Comparison of ENCODE assay signal across 15 cellular contexts in genomic region chr5:74205745-74206570, GRCh38.
DNase-seq lines count a peak whose midpoint lies in the region; ATAC-seq, FAIRE-seq and TF ChIP-seq lines count a peak whose summit lies in the region.
"Had no signal": no experiment of that assay in that cellular context is flagged by ENCODE, and none has a peak within 500 bp of the region (broad histone marks: within the 10 kb centered on the region; RNA-seq: fewer than 3 reads in every experiment).

No MANE protein-coding gene starts in this region.

- no peaks in the 10 kb centered on the region for H3K36me3 Mint-ChIP-seq in CD8-positive, alpha-beta T cell

- no peak overlapping the region for H3K27ac Mint-ChIP-seq in CD8-positive, alpha-beta T cell
- H3K27ac Mint-ChIP-seq: dendritic cell treated with granulocyte-macrophage colony-stimulating factor and Interleukin-4, amounts not matched to agents 40 ng/mL and 50 ng/mL, for 4 days had no signal

- POLR2A ChIA-PET in CD8-positive, alpha-beta T cell (lab: Charles Lee), result interaction anchor here (0.7 kb wide), 1 partner anchor 193 kb away, joined by 3 read pairs; no protein-coding TSS in a partner anchor

- peaks cover 6% of the 10 kb centered on the region for H3K27me3 Mint-ChIP-seq in CD8-positive, alpha-beta T cell (ENCODE audit: low read depth)

- no peak overlapping the region for H3K4me3 ChIP-seq in CD8-positive, alpha-beta T cell (ENCODE audit: low read depth, low read length)
- H3K4me3 ChIP-seq: adrenal gland, esophagus squamous epithelium, heart right ventricle had no signal

- CTCF ChIA-PET in CD8-positive, alpha-beta T cell (lab: Charles Lee), result no interaction called here

- H3K27me3 ChIP-seq in CD8-positive, alpha-beta T cell (ENCODE audit: insufficient read depth, low read length), result no peaks in the 10 kb centered on the region
- H3K27me3 ChIP-seq: adrenal gland, esophagus squamous epithelium, heart right ventricle had no signal

- H3K9me3 Mint-ChIP-seq in CD8-positive, alpha-beta T cell, result no peaks in the 10 kb centered on the region
- H3K9me3 Mint-ChIP-seq: activated T-cell treated with anti-CD3 and anti-CD28 coated beads, Interleukin-2, amount 50 U/mL, for 4 hours; dendritic cell treated with granulocyte-macrophage colony-stimulating factor and Interleukin-4, amounts not matched to agents 40 ng/mL and 50 ng/mL, for 4 days had no signal

- peak overlapping the region; percentile 49 for H3K27ac ChIP-seq in angular gyrus (ENCODE audit: low read depth, low read length)
- H3K27ac ChIP-seq in CD8-positive, alpha-beta T cell (ENCODE audit: low read depth, low read length), result no peak overlapping the region
- H3K27ac ChIP-seq: adrenal gland, esophagus squamous epithelium, heart right ventricle had no signal

- no peak for TF ChIP-seq CTCF in CD8-positive, alpha-beta T cell (IDR thresholded peaks at IDR 0.05)

- no peak for DNase-seq in GM12891 (ENCODE audit: insufficient read length, low spot score)
- DNase-seq in M059J (ENCODE audit: low read depth), result peak; percentile 74
- peak; percentile 61 for DNase-seq in myocyte (ENCODE audit: low read depth)
- DNase-seq in CD8-positive, alpha-beta T cell, result no peak
- no peak for DNase-seq in NCI-H1048 (lab: John Stamatoyannopoulos, UW)
- DNase-seq in RKO (ENCODE audit: low spot score), result no peak
- no peak for DNase-seq in nucleus accumbens (lab: John Stamatoyannopoulos, UW)
- DNase-seq: activated T-cell treated with anti-CD3 and anti-CD28 coated beads, Interleukin-2, amount 50 U/mL, for 4 hours; esophagus squamous epithelium; stimulated activated CD4-positive, alpha-beta T cell treated with anti-CD3 and anti-CD28 coated beads, Interleukin-2, amount 100 ng/mL, for 24 hours; T-helper 9 cell had no signal

- no peaks in the 10 kb centered on the region for H3K9me3 ChIP-seq in CD8-positive, alpha-beta T cell (ENCODE audit: low read length)
- H3K9me3 ChIP-seq: adrenal gland, esophagus squamous epithelium, heart right ventricle had no signal

- no peak for TF ChIP-seq POLR2A in GM12891 (IDR thresholded peaks at IDR 0.05; ENCODE audit: low read depth, low read length)

- H3K4me1 Mint-ChIP-seq in CD8-positive, alpha-beta T cell (ENCODE audit: low read depth), result no peaks in the 10 kb centered on the region

- intact Hi-C loops in CD8-positive, alpha-beta T cell (cut with DNase I, micrococcal nuclease), result no loop called here

- no peak for FAIRE-seq in GM12891 (lab: Jason Lieb, UNC)

- no peak overlapping the region for H3K4me3 Mint-ChIP-seq in CD8-positive, alpha-beta T cell
- H3K4me3 Mint-ChIP-seq: activated T-cell treated with anti-CD3 and anti-CD28 coated beads, Interleukin-2, amount 50 U/mL, for 4 hours; dendritic cell treated with granulocyte-macrophage colony-stimulating factor and Interleukin-4, amounts not matched to agents 40 ng/mL and 50 ng/mL, for 4 days had no signal

- H3K4me1 ChIP-seq in CD8-positive, alpha-beta T cell (ENCODE audit: insufficient read depth, low read length), result no peaks in the 10 kb centered on the region

- no peak for ATAC-seq in CD8-positive, alpha-beta T cell
- ATAC-seq: activated T-cell treated with anti-CD3 and anti-CD28 coated beads, Interleukin-2, amount 50 U/mL, for 4 hours had no signal

- no peaks in the 10 kb centered on the region for H3K36me3 ChIP-seq in CD8-positive, alpha-beta T cell (ENCODE audit: insufficient read depth, low read length)
- H3K36me3 ChIP-seq: adrenal gland, esophagus squamous epithelium, heart right ventricle had no signal

TF ChIP-seq in GM12891, 5 proteins besides CTCF, POLR2A, EP300 and RAD21:
- TF ChIP-seq TAF1 (IDR thresholded peaks at IDR 0.05; ENCODE audit: low read depth, low read length) (no peak), PAX5 (IDR thresholded peaks at IDR 0.05; ENCODE audit: insufficient read depth, low read length, severe bottlenecking) (no peak), POLR2AphosphoS5 (IDR thresholded peaks at IDR 0.05; ENCODE audit: low read depth, low read length) (no peak), POU2F2 (IDR thresholded peaks at IDR 0.05; ENCODE audit: low read depth, low read length) (no peak), SPI1 (IDR thresholded peaks at IDR 0.05; ENCODE audit: low read depth, low read length) (peak; percentile 63)
TF ChIP-seq in GM12891: peak in this region for 1.

Comparison
In these comparisons a context has a peak if more than half of its experiments do, and no peak if none do; other contexts are left out.
1. DNase-seq: peak in M059J (single experiment) and myocyte (single experiment); none in GM12891 (single experiment), CD8-positive, alpha-beta T cell (0 of 7), NCI-H1048 (single experiment), RKO (single experiment) and nucleus accumbens (0 of 56).